8 cellular contexts compared by ENCODE assay signal in the genomic region with DNA sequence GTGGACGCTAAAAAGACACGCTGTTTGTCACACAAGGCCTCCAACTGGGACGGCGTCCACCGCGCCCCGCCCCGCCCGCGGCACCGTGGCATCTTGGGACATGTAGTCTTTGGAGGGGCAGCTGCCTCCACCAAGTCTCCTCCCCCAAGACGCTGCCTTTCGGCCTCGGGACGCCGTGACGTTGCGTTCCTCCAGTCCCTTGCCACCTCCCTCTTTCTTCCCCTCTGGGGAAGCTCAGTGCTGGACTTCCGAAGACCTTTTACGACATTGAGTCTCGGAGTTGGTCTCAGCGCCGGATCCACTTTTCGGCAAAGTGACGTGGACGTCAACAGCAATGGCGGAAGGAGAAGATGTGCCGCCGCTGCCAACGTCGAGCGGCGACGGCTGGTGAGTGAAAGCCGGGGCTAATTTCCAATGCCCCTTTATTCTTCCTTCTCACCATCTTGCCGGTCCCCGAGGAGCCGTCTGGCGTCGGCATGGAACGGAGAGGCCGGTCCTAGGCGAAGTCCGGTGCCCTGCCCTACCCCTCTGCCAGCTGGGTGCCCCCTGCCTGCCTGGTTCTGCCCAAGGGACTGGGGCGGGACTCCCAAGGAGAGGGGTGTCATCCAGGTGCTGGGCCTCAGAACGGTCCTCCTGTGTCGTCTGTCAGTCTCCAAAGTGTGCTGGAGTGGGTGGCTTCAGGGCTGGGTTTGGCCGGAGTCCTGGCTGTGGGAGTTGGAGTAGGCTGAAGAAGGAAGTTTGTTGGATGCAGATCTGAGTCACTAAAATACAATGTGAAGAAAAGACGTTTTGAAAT. TPM values are rescaled to one million over a fixed set of nuclear protein-coding genes. Genes with fewer than 3 reads are reported as not detected.
DNase-seq lines count a peak whose midpoint lies in the region; ATAC-seq and TF ChIP-seq lines count a peak whose summit lies in the region.

TSS of gene TBC1D23 (plus strand) at position 308 of the 796 bp plus-strand sequence. CDS start at position 335, 27 bp downstream.

- peaks cover 38% of the 10 kb centered on the region for H3K4me1 Mint-ChIP-seq in CD14-positive monocyte
- H3K4me1 Mint-ChIP-seq in dendritic cell treated with granulocyte-macrophage colony-stimulating factor and Interleukin-4, amounts not matched to agents 40 ng/mL and 50 ng/mL, for 4 days (ENCODE audit: low read depth) = peaks cover 43% of the 10 kb centered on the region

- no peaks in the 10 kb centered on the region for H3K9me3 Mint-ChIP-seq in CD14-positive monocyte
- no peaks in the 10 kb centered on the region for H3K9me3 Mint-ChIP-seq in dendritic cell treated with granulocyte-macrophage colony-stimulating factor and Interleukin-4, amounts not matched to agents 40 ng/mL and 50 ng/mL, for 4 days

- intact Hi-C loops in CD14-positive monocyte (cut with micrococcal nuclease) = loop anchor here in 1 of 2 donors (5.0 to 10.0 kb wide), 3 partner anchors 141 to 426 kb away; partner anchors contain the start of genes LNP1 and TOMM70
- intact Hi-C loops in dendritic cell treated with granulocyte-macrophage colony-stimulating factor and Interleukin-4, amounts not matched to agents 40 ng/mL and 50 ng/mL, for 4 days (cut with micrococcal nuclease) = loop anchor here (1.0 to 5.0 kb wide), 5 partner anchors 140 to 1416 kb away; partner anchors contain the start of genes CMSS1, LNP1, TFG and TOMM70

- no peak for TF ChIP-seq CTCF in CD14-positive monocyte (IDR thresholded peaks at IDR 0.05)

- H3K27me3 Mint-ChIP-seq in CD14-positive monocyte (ENCODE audit: low read depth in 3 of 3) = peaks cover 0 to 2% (median 0%) of the 10 kb centered on the region in 3 donors
- H3K27me3 Mint-ChIP-seq in dendritic cell treated with granulocyte-macrophage colony-stimulating factor and Interleukin-4, amounts not matched to agents 40 ng/mL and 50 ng/mL, for 4 days = no peaks in the 10 kb centered on the region

- no peaks in the 10 kb centered on the region for H3K36me3 Mint-ChIP-seq in CD14-positive monocyte
- peaks cover 19% of the 10 kb centered on the region for H3K36me3 Mint-ChIP-seq in dendritic cell treated with granulocyte-macrophage colony-stimulating factor and Interleukin-4, amounts not matched to agents 40 ng/mL and 50 ng/mL, for 4 days (ENCODE audit: low read depth)

- DNase-seq in CD14-positive monocyte (ENCODE audit: low spot score) (peak; percentile 99), NCI-H774 (lab: John Stamatoyannopoulos, UW) (peak; percentile 92), left lobe of liver (ENCODE audit: low spot score) (peak; percentile 98)
- peak; percentile 96 to 97 for DNase-seq in activated CD4-positive, alpha-beta T cell treated with anti-CD3 and anti-CD28 coated beads, Interleukin-2, amount 50 U/mL, for 4 hours
- DNase-seq in stimulated activated CD4-positive, alpha-beta T cell treated with anti-CD3 and anti-CD28 coated beads, Interleukin-2, amount 100 ng/mL, for 4 hours (ENCODE audit: low read depth) = peak; percentile 97

- peak within 1 kb of the TSS; percentile 98 to 99 (median 98) for H3K27ac Mint-ChIP-seq in CD14-positive monocyte
- H3K27ac Mint-ChIP-seq in dendritic cell treated with granulocyte-macrophage colony-stimulating factor and Interleukin-4, amounts not matched to agents 40 ng/mL and 50 ng/mL, for 4 days = peak within 1 kb of the TSS; percentile 92

- ATAC-seq in GM19397 (IDR thresholded peaks at IDR 0.05; ENCODE audit: unreplicated experiment) = peak; percentile 100
- ATAC-seq in HG03571 (IDR thresholded peaks at IDR 0.05; ENCODE audit: unreplicated experiment) = peak; percentile 100
- ATAC-seq in left lobe of liver = peak; percentile 97

- H3K4me3 Mint-ChIP-seq in CD14-positive monocyte = peak within 1 kb of the TSS; percentile 94 to 98
- H3K4me3 Mint-ChIP-seq in dendritic cell treated with granulocyte-macrophage colony-stimulating factor and Interleukin-4, amounts not matched to agents 40 ng/mL and 50 ng/mL, for 4 days = peak within 1 kb of the TSS; percentile 97

RNA-seq across cellular contexts. Expression of gene TBC1D23, which starts in this region (rescaled TPM):
- polyA plus RNA-seq in CD14-positive monocyte = 10 to 100 TPM; 12.2 to 22.7 TPM
- 18.5 TPM for total RNA-seq in left lobe of liver

Comparison
In these comparisons a context has a peak if more than half of its experiments do, and no peak if none do; other contexts are left out.
1. Peak in every context shown above with its lines: DNase-seq and ATAC-seq.